17 cellular contexts compared by ENCODE assay signal in genomic region chr5:37695651-37696050, GRCh38.
"Had no signal": no experiment of that assay in that cellular context is flagged by ENCODE, and none has a peak within 500 bp of the region (broad histone marks: within the 10 kb centered on the region; RNA-seq: fewer than 3 reads in every experiment).

No MANE protein-coding gene starts in this region.

- H3K27ac ChIP-seq: body of pancreas, cardiac muscle cell, left ventricle myocardium inferior, ovary, tibial artery had no signal

- ATAC-seq: activated T-cell treated with anti-CD3 and anti-CD28 coated beads, Interleukin-2, amount 50 U/mL, for 72 hours; body of pancreas; natural killer cell treated with Interleukin-12 subunit alpha and Interleukin-12 subunit beta and Interleukin-15 and Interleukin-18, amount 100 ng/mL, for 72 hours; right cardiac atrium; stimulated activated naive CD8-positive, alpha-beta T cell treated with anti-CD3 and anti-CD28 coated beads, Interleukin-15, amount 100 ng/mL, for 72 hours; T-helper 17 cell had no signal

- H3K4me1 Mint-ChIP-seq: activated naive CD4-positive, alpha-beta T cell treated with anti-CD3 and anti-CD28 coated beads, Interleukin-2, amount 10 ng/mL, durations not matched to agents 7 days and 5 days; activated naive CD8-positive, alpha-beta T cell treated with anti-CD3 and anti-CD28 coated beads, Interleukin-2, amount 50 U/mL, for 24 hours; memory B cell; stimulated activated naive CD8-positive, alpha-beta T cell treated with anti-CD3 and anti-CD28 coated beads, Interleukin-15, amount 100 ng/mL, for 72 hours; T-helper 17 cell had no signal

- H3K27me3 Mint-ChIP-seq: activated CD4-positive, alpha-beta memory T cell treated with anti-CD3 and anti-CD28 coated beads for 36 hours; activated naive CD4-positive, alpha-beta T cell treated with anti-CD3 and anti-CD28 coated beads, Interleukin-2, amount 10 ng/mL, durations not matched to agents 7 days and 5 days; activated naive CD8-positive, alpha-beta T cell treated with anti-CD3 and anti-CD28 coated beads, Interleukin-2, amount 50 U/mL, for 24 hours; memory B cell; natural killer cell treated with Interleukin-12 subunit alpha and Interleukin-12 subunit beta and Interleukin-15 and Interleukin-18, amount 100 ng/mL, for 72 hours; stimulated activated naive CD8-positive, alpha-beta T cell treated with anti-CD3 and anti-CD28 coated beads, Interleukin-15, amount 100 ng/mL, for 72 hours; T-helper 17 cell had no signal

- H3K4me3 ChIP-seq: body of pancreas, cardiac muscle cell, left ventricle myocardium inferior, ovary, tibial artery had no signal

- H3K27me3 ChIP-seq: body of pancreas, cardiac muscle cell, ovary, tibial artery had no signal

- H3K4me3 Mint-ChIP-seq: activated CD4-positive, alpha-beta memory T cell treated with anti-CD3 and anti-CD28 coated beads for 36 hours; activated naive CD4-positive, alpha-beta T cell treated with anti-CD3 and anti-CD28 coated beads, Interleukin-2, amount 10 ng/mL, durations not matched to agents 7 days and 5 days; activated naive CD8-positive, alpha-beta T cell treated with anti-CD3 and anti-CD28 coated beads, Interleukin-2, amount 50 U/mL, for 24 hours; activated T-cell treated with anti-CD3 and anti-CD28 coated beads, Interleukin-2, amount 50 U/mL, for 72 hours; memory B cell; natural killer cell treated with Interleukin-12 subunit alpha and Interleukin-12 subunit beta and Interleukin-15 and Interleukin-18, amount 100 ng/mL, for 72 hours; stimulated activated naive CD8-positive, alpha-beta T cell treated with anti-CD3 and anti-CD28 coated beads, Interleukin-15, amount 100 ng/mL, for 72 hours; T-helper 17 cell had no signal

- H3K9me3 ChIP-seq: body of pancreas, ovary, tibial artery had no signal

- H3K36me3 ChIP-seq: cardiac muscle cell, ovary had no signal

- H3K36me3 Mint-ChIP-seq: activated naive CD4-positive, alpha-beta T cell treated with anti-CD3 and anti-CD28 coated beads, Interleukin-2, amount 10 ng/mL, durations not matched to agents 7 days and 5 days had no signal

- H3K4me1 ChIP-seq: body of pancreas, left ventricle myocardium inferior, tibial artery had no signal

- H3K27ac Mint-ChIP-seq: activated CD4-positive, alpha-beta memory T cell treated with anti-CD3 and anti-CD28 coated beads for 36 hours; activated naive CD8-positive, alpha-beta T cell treated with anti-CD3 and anti-CD28 coated beads, Interleukin-2, amount 50 U/mL, for 24 hours; memory B cell; natural killer cell treated with Interleukin-12 subunit alpha and Interleukin-12 subunit beta and Interleukin-15 and Interleukin-18, amount 100 ng/mL, for 72 hours; stimulated activated naive CD8-positive, alpha-beta T cell treated with anti-CD3 and anti-CD28 coated beads, Interleukin-15, amount 100 ng/mL, for 72 hours; T-helper 17 cell had no signal

- DNase-seq: activated CD4-positive, alpha-beta memory T cell treated with anti-CD3 and anti-CD28 coated beads for 36 hours; activated CD4-positive, alpha-beta T cell treated with anti-CD3 and anti-CD28 coated beads for 48 hours; activated effector memory CD4-positive, alpha-beta T cell treated with Interleukin-2 at 50 U/mL for 16 hours; activated naive CD4-positive, alpha-beta T cell treated with anti-CD3 and anti-CD28 coated beads, Interleukin-2, amount 10 ng/mL, durations not matched to agents 7 days and 5 days; activated naive CD8-positive, alpha-beta T cell treated with anti-CD3 and anti-CD28 coated beads, Interleukin-2, amount 50 U/mL, for 24 hours; activated T-cell treated with anti-CD3 and anti-CD28 coated beads, Interleukin-2, amount 50 U/mL, for 72 hours; body of pancreas; left ventricle myocardium inferior; ovary; right cardiac atrium; stimulated activated CD4-positive, alpha-beta T cell treated with anti-CD3 and anti-CD28 coated beads, Interleukin-1b, Interleukin-23, amount 100 ng/mL, for 48 hours; stimulated activated naive CD8-positive, alpha-beta T cell treated with anti-CD3 and anti-CD28 coated beads, Interleukin-15, amount 100 ng/mL, for 72 hours; T-helper 17 cell; tibial artery had no signal
